Comparison of ENCODE assay signal across 9 cellular contexts in the genomic region with DNA sequence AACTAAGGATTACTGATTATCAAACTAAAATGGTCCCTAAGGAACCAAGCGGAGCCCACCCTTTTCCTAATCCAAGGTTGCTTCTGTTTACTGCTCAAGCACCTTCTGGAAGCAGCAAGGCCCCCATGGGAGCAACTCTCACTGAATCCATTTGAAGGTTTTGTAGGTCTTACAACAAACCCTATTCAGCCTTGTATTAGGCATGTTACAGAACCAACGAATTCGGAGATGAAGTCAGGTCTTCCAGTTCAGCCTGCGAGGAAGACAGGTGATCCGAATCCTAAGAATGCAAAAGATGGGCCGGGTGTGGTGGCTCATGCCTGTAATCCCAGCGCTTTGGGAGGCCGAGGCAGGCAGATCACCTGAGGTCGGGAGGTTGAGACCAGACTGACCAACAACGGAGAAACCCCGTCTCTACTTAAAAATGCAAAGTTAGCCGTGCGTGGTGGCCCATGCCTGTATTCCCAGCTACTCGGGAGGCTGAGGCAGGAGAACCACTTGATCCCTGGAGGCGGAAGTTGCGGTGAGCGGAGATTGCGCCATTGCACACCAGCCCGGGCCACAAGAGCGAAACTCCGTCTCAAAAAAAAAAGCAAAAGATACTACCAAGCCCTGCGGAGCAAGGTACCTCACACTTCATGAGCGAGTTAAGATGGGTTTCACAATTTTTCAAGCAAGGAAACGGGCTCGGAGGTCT. TPM values are rescaled to one million over a fixed set of nuclear protein-coding genes. Genes with fewer than 3 reads are reported as not detected.
A peak's percentile ranks its signal among the peaks of the same experiment; 100 is the strongest.
DNase-seq lines count a peak whose midpoint lies in the region; ATAC-seq and TF ChIP-seq lines count a peak whose summit lies in the region.
"Had no signal": no experiment of that assay in that cellular context is flagged by ENCODE, and none has a peak within 500 bp of the region (broad histone marks: within the 10 kb centered on the region; RNA-seq: fewer than 3 reads in every experiment).

No MANE protein-coding gene starts in this region.

- H3K9me2 ChIP-seq in SU-DHL-6 (replicated peaks; ENCODE audit: insufficient read depth, low read length) = no peaks in the 10 kb centered on the region

- H3K9ac ChIP-seq in ES-I3 (ENCODE audit: low read depth, low read length) (peak overlapping the region; percentile 95; the same call in 1 of the 2 replicates), SU-DHL-6 (ENCODE audit: low read length) (peak overlapping the region; percentile 69), rectal smooth muscle tissue (ENCODE audit: low read length) (peak overlapping the region; percentile 66)

- ATAC-seq in Right ventricle myocardium inferior = no peak
- ATAC-seq in HG03196 (IDR thresholded peaks at IDR 0.05; ENCODE audit: unreplicated experiment) = no peak
- ATAC-seq in GM21360 (IDR thresholded peaks at IDR 0.05; ENCODE audit: unreplicated experiment) = no peak
- ATAC-seq in HG02623 (IDR thresholded peaks at IDR 0.05; ENCODE audit: unreplicated experiment) = no peak

- H3K79me2 ChIP-seq in SU-DHL-6 (ENCODE audit: insufficient read depth, low read length) = peaks cover 23% of the 10 kb centered on the region

- no peaks in the 10 kb centered on the region for H4K20me1 ChIP-seq in SU-DHL-6 (ENCODE audit: low read depth, low read length)

- H3K27me3 ChIP-seq in SU-DHL-6 (ENCODE audit: low read length) (no peaks in the 10 kb centered on the region), rectal smooth muscle tissue (ENCODE audit: control insufficient read depth, insufficient read depth, low read length) (no peaks in the 10 kb centered on the region)

- H3K4me1 ChIP-seq in ES-I3 (ENCODE audit: insufficient read depth, low read length) (no peaks in the 10 kb centered on the region), rectal smooth muscle tissue (ENCODE audit: control insufficient read depth, insufficient read depth, low read length) (peaks cover 4% of the 10 kb centered on the region)

- DNase-seq in Right ventricle myocardium inferior (ENCODE audit: missing footprints) (peak; percentile 85), NCI-H748 (lab: John Stamatoyannopoulos, UW; ENCODE audit: unreplicated experiment) (no peak)

- H3K9me3 ChIP-seq in ES-I3 (ENCODE audit: control insufficient read depth, insufficient read depth, low read length) (no peaks in the 10 kb centered on the region), SU-DHL-6 (ENCODE audit: insufficient read depth, low read length) (no peaks in the 10 kb centered on the region)

- H3K4me3 ChIP-seq in SU-DHL-6 (ENCODE audit: insufficient read depth, low read length, poor library complexity, severe bottlenecking) (peak overlapping the region; percentile 68), rectal smooth muscle tissue (ENCODE audit: low read length) (peak overlapping the region; percentile 85)

- H3K36me3 ChIP-seq in ES-I3 (ENCODE audit: insufficient read depth, low read length) (no peaks in the 10 kb centered on the region), SU-DHL-6 (ENCODE audit: low read length) (peaks cover 16% of the 10 kb centered on the region), rectal smooth muscle tissue (ENCODE audit: control insufficient read depth, insufficient read depth, low read length) (no peaks in the 10 kb centered on the region)

- peaks cover 7% of the 10 kb centered on the region for H3F3A ChIP-seq in SU-DHL-6 (ENCODE audit: insufficient read depth)

- H3K4me2 ChIP-seq in SU-DHL-6 (ENCODE audit: low read depth, low read length, poor library complexity, severe bottlenecking) = peak overlapping the region; percentile 94

- H3K27ac ChIP-seq in SU-DHL-6 (ENCODE audit: low read depth, low read length) (peak overlapping the region; percentile 85), rectal smooth muscle tissue (ENCODE audit: low read depth, low read length) (peak overlapping the region; percentile 92)

- no peak for TF ChIP-seq CTCF in SU-DHL-6 (IDR thresholded peaks at IDR 0.05; ENCODE audit: insufficient read depth, low read length, poor library complexity, severe bottlenecking)

- peak overlapping the region; percentile 87 for H2AFZ ChIP-seq in SU-DHL-6 (ENCODE audit: low read depth, low read length, severe bottlenecking)

- intact Hi-C loops in Right ventricle myocardium inferior (cut with DNase I) = loop anchor here (5.0 to 10.0 kb wide), 3 partner anchors 113 to 490 kb away; partner anchors contain the start of gene N4BP2L1

RNA-seq across cellular contexts. Expression of gene ZAR1L, which starts 0.7 kb away (rescaled TPM):
- not detected for total RNA-seq in Right ventricle myocardium inferior
- total RNA-seq: glomerular endothelial cell had no signal

RNA-seq across cellular contexts. Expression of gene BRCA2, which starts 0.9 kb away (rescaled TPM):
- total RNA-seq in Right ventricle myocardium inferior = 0.87 TPM
